ENCODE assay signal across 1 cellular context in genomic region chrX:33183366-33183765, GRCh38.
TF ChIP-seq lines count a peak whose summit lies in the region.

No MANE protein-coding gene starts in this region.

TF ChIP-seq in SK-N-SH, 30 proteins besides CTCF, POLR2A, EP300 and RAD21 (continued from another document):
- TF ChIP-seq ZBTB33 (IDR thresholded peaks at IDR 0.05; ENCODE audit: borderline replicate concordance, low read depth) = no peak
- TF ChIP-seq USF2 (IDR thresholded peaks at IDR 0.05; ENCODE audit: borderline replicate concordance, low read depth, low read length) = no peak
- TF ChIP-seq IRF3 (IDR thresholded peaks at IDR 0.05; ENCODE audit: low read depth, low read length) = no peak
- no peak for TF ChIP-seq MEF2A (IDR thresholded peaks at IDR 0.05; ENCODE audit: borderline replicate concordance, low read depth)
- no peak for TF ChIP-seq RCOR1 (IDR thresholded peaks at IDR 0.05; ENCODE audit: low read length)
